ENCODE assay signal across 8 cellular contexts in genomic region chr1:213987876-213988638, GRCh38. TPM values are rescaled to one million over a fixed set of nuclear protein-coding genes. Genes with fewer than 3 reads are reported as not detected.
DNase-seq lines count a peak whose midpoint lies in the region; ATAC-seq and TF ChIP-seq lines count a peak whose summit lies in the region.

TSS of gene PROX1 (plus strand) at chr1:213987973. CDS start at chr1:213996536, 8,563 bp downstream.

- no peak for TF ChIP-seq CTCF in GM12865 (IDR thresholded peaks at IDR 0.05; ENCODE audit: insufficient read depth, low read depth, low read length, missing control alignments)

- H3K27me3 Mint-ChIP-seq in T-cell (peaks cover 85 to 94% of the 10 kb centered on the region in 2 donors), immature natural killer cell (ENCODE audit: low read depth in 3 of 3) (peaks cover 26 to 51% (median 31%) of the 10 kb centered on the region in 3 donors)

- H3K27ac Mint-ChIP-seq in T-cell (peak within 1 kb of the TSS in 1 of 2 donors; percentile 70), immature natural killer cell (peak within 1 kb of the TSS in 1 of 6 donors; percentile 57)

- H3K9me3 Mint-ChIP-seq in T-cell, result peaks cover 0 to 6% (median 0%) of the 10 kb centered on the region in 3 donors
- H3K9me3 Mint-ChIP-seq in immature natural killer cell, result peaks cover 9 to 58% (median 20%) of the 10 kb centered on the region in 6 donors

- peaks cover 47 to 55% (median 47%) of the 10 kb centered on the region in 3 donors for H3K4me1 Mint-ChIP-seq in T-cell
- H3K4me1 Mint-ChIP-seq in immature natural killer cell, result peaks cover 18 to 20% of the 10 kb centered on the region in 2 donors

- POLR2A ChIA-PET in T-cell (lab: Charles Lee), result interaction anchor here in 1 of 2 donors (0.5 kb wide), 1 partner anchor 50 kb away, joined by 4 read pairs; no protein-coding TSS in a partner anchor

- H3K4me3 Mint-ChIP-seq in T-cell, result peak within 1 kb of the TSS; percentile 83 to 91 (median 86)
- H3K4me3 Mint-ChIP-seq in immature natural killer cell, result peak within 1 kb of the TSS; percentile 69 to 78 (median 73)

- CTCF ChIA-PET in T-cell (lab: Charles Lee), result interaction anchor here in 1 of 2 donors (0.7 kb wide), 2 partner anchors 258 to 318 kb away, joined by 3 to 5 read pairs; no protein-coding TSS in a partner anchor

- peak within 1 kb of the TSS; percentile 48 for H3K4me3 ChIP-seq in GM12865 (ENCODE audit: low read depth, low read length)
- H3K4me3 ChIP-seq in skeletal muscle cell (ENCODE audit: low read depth, low read length), result peak within 1 kb of the TSS; percentile 69

- ATAC-seq in HG02623 (IDR thresholded peaks at IDR 0.05; ENCODE audit: unreplicated experiment) (peak; percentile 68), T-cell (replicated peaks in 1 of 4) (peak; percentile 66 to 89 (median 72))

- H3K36me3 Mint-ChIP-seq in T-cell (no peaks in the 10 kb centered on the region), immature natural killer cell (peaks cover 0 to 7% (median 0%) of the 10 kb centered on the region in 3 donors)

- DNase-seq in GM12865 (ENCODE audit: low read depth), result peak; percentile 57
- peak; percentile 70 for DNase-seq in NCI-H128 (lab: John Stamatoyannopoulos, UW; ENCODE audit: unreplicated experiment)
- peak in 31 of 34 experiments; percentile 4 to 64 (median 38) for DNase-seq in T-cell
- peak; percentile 94 for DNase-seq in cerebellum (ENCODE audit: low spot score)
- DNase-seq in immature natural killer cell, result no peak
- DNase-seq in skeletal muscle cell (ENCODE audit: low read depth), result peak; percentile 72
- no peak for DNase-seq in effector CD4-positive, alpha-beta T cell

RNA-seq across cellular contexts. Expression of gene PROX1, which starts in this region (rescaled TPM):
- under 1 TPM in 4 of 5 donors, not detected in 1; 0.22 to 0.75 (median 0.29) TPM for total RNA-seq in T-cell
- total RNA-seq in cerebellum, result 12.4 TPM
- not detected for polyA plus RNA-seq in immature natural killer cell

Comparison
In these comparisons a context has a peak if more than half of its experiments do, and no peak if none do; other contexts are left out.
1. Peak in DNase-seq and ATAC-seq in T-cell; RNA of the gene not detected or under 1 TPM.
2. DNase-seq: peak in GM12865 (single experiment), NCI-H128 (single experiment), cerebellum (single experiment) and skeletal muscle cell (single experiment); none in immature natural killer cell (0 of 3) and effector CD4-positive, alpha-beta T cell (single experiment).